Comparison of ENCODE assay signal across 8 cellular contexts in the genomic region with DNA sequence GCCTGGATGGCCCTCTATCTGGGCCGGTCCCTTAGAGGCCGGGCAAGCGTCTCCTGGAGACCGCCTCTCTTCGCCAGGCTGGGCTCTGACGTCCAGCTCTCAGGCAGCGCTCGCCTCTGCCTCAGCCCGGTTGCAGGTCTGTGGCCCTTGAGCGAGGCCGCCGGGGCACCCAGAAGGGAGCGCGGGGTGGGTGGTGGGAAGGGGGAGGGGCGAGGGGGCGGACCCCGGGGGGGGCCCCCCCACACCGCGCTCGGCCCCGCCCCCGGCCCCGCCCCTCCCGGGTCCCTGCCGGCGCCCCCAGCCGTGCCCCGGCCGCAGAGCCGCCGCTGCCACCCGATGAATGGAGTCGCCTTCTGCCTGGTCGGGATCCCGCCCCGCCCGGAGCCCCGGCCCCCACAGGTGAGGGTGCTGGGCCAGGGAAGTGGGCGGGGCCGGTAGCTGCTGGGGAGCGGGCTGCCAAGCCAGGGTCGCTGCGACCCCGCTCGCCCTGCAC. TPM values are rescaled to one million over a fixed set of nuclear protein-coding genes. Genes with fewer than 3 reads are reported as not detected.
A peak's percentile ranks its signal among the peaks of the same experiment; 100 is the strongest.
DNase-seq lines count a peak whose midpoint lies in the region; ATAC-seq, FAIRE-seq and TF ChIP-seq lines count a peak whose summit lies in the region.

A gene with protein sequence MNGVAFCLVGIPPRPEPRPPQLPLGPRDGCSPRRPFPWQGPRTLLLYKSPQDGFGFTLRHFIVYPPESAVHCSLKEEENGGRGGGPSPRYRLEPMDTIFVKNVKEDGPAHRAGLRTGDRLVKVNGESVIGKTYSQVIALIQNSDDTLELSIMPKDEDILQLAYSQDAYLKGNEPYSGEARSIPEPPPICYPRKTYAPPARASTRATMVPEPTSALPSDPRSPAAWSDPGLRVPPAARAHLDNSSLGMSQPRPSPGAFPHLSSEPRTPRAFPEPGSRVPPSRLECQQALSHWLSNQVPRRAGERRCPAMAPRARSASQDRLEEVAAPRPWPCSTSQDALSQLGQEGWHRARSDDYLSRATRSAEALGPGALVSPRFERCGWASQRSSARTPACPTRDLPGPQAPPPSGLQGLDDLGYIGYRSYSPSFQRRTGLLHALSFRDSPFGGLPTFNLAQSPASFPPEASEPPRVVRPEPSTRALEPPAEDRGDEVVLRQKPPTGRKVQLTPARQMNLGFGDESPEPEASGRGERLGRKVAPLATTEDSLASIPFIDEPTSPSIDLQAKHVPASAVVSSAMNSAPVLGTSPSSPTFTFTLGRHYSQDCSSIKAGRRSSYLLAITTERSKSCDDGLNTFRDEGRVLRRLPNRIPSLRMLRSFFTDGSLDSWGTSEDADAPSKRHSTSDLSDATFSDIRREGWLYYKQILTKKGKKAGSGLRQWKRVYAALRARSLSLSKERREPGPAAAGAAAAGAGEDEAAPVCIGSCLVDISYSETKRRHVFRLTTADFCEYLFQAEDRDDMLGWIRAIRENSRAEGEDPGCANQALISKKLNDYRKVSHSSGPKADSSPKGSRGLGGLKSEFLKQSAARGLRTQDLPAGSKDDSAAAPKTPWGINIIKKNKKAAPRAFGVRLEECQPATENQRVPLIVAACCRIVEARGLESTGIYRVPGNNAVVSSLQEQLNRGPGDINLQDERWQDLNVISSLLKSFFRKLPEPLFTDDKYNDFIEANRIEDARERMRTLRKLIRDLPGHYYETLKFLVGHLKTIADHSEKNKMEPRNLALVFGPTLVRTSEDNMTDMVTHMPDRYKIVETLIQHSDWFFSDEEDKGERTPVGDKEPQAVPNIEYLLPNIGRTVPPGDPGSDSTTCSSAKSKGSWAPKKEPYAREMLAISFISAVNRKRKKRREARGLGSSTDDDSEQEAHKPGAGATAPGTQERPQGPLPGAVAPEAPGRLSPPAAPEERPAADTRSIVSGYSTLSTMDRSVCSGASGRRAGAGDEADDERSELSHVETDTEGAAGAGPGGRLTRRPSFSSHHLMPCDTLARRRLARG (N-terminal part only) (plus strand): TSS at position 315 of the 493 bp plus-strand sequence. CDS start 22 bp downstream, at position 337.

- POLR2A ChIA-PET in CD8-positive, alpha-beta T cell (lab: Charles Lee), result no interaction called here

- peak within 1 kb of the TSS; percentile 52 for H3K4me3 ChIP-seq in CD8-positive, alpha-beta T cell (ENCODE audit: low read depth, low read length)
- peak within 1 kb of the TSS; percentile 85 to 88 for H3K4me3 ChIP-seq in mesenchymal stem cell (ENCODE audit: insufficient read depth in 1 of 2, low read depth in 1 of 2, low read length in 2 of 2)

- H3K27ac ChIP-seq in CD8-positive, alpha-beta T cell (ENCODE audit: low read depth, low read length), result no peak within 1 kb of the TSS
- H3K27ac ChIP-seq in mesenchymal stem cell (ENCODE audit: low read length, poor library complexity, severe bottlenecking), result peak within 1 kb of the TSS; percentile 92

- H2AFZ ChIP-seq in mesenchymal stem cell (ENCODE audit: low read depth, low read length), result peak within 1 kb of the TSS; percentile 83

- no peak for FAIRE-seq in GM12891 (lab: Jason Lieb, UNC)

- peak within 1 kb of the TSS; percentile 95 to 98 for H3K4ac ChIP-seq in mesenchymal stem cell (ENCODE audit: low read depth in 1 of 2, low read length in 2 of 2)

- no peaks in the 10 kb centered on the region for H3K9me3 ChIP-seq in CD8-positive, alpha-beta T cell (ENCODE audit: low read length)
- no peaks in the 10 kb centered on the region for H3K9me3 ChIP-seq in mesenchymal stem cell (ENCODE audit: control insufficient read depth, low read length)

- H3K9ac ChIP-seq in mesenchymal stem cell (ENCODE audit: low read length), result peak within 1 kb of the TSS; percentile 90

- peak within 1 kb of the TSS; percentile 87 for H4K91ac ChIP-seq in mesenchymal stem cell (ENCODE audit: low read length)

- DNase-seq in CD8-positive, alpha-beta T cell, result peak in 4 of 7 experiments; percentile 16 to 45 (median 23)
- DNase-seq in M059J (ENCODE audit: low read depth) (peak; percentile 79), activated T-cell treated with anti-CD3 and anti-CD28 coated beads for 4 hours (peak; percentile 22), epidermal melanocyte (ENCODE audit: insufficient read length, low spot score) (peak; percentile 56), mesenchymal stem cell (peak; percentile 80), GM12891 (ENCODE audit: insufficient read length, low spot score) (no peak)
- peak in 1 of 2 donors; percentile 59 for DNase-seq in stimulated activated effector memory CD8-positive, alpha-beta T cell treated with anti-CD3 and anti-CD28 coated beads, Interleukin-12 subunit alpha, Interleukin-12 subunit beta, amount 100 ng/mL, for 72 hours (ENCODE audit: low spot score in 2 of 2)

- peak within 1 kb of the TSS in 1 of 2 experiments; percentile 87 for H3K23ac ChIP-seq in mesenchymal stem cell (ENCODE audit: low read length in 2 of 2)

- peak within 1 kb of the TSS; percentile 75 for H4K8ac ChIP-seq in mesenchymal stem cell (ENCODE audit: low read length)

- H3K27me3 ChIP-seq in CD8-positive, alpha-beta T cell (ENCODE audit: insufficient read depth, low read length), result peaks cover 5% of the 10 kb centered on the region
- H3K27me3 ChIP-seq in mesenchymal stem cell (ENCODE audit: control insufficient read depth in 1 of 2, insufficient read depth in 1 of 2, low read length in 2 of 2), result no peaks in the 10 kb centered on the region

- no peaks in the 10 kb centered on the region for H3K9me3 Mint-ChIP-seq in CD8-positive, alpha-beta T cell
- H3K9me3 Mint-ChIP-seq in stimulated activated effector memory CD8-positive, alpha-beta T cell treated with anti-CD3 and anti-CD28 coated beads, Interleukin-12 subunit alpha, Interleukin-12 subunit beta, amount 100 ng/mL, for 72 hours, result no peaks in the 10 kb centered on the region

- H2BK12ac ChIP-seq in mesenchymal stem cell (ENCODE audit: low read length in 2 of 2), result peak within 1 kb of the TSS; percentile 55 to 75

- no peaks in the 10 kb centered on the region for H3K36me3 Mint-ChIP-seq in CD8-positive, alpha-beta T cell
- no peaks in the 10 kb centered on the region for H3K36me3 Mint-ChIP-seq in stimulated activated effector memory CD8-positive, alpha-beta T cell treated with anti-CD3 and anti-CD28 coated beads, Interleukin-12 subunit alpha, Interleukin-12 subunit beta, amount 100 ng/mL, for 72 hours

- CTCF ChIA-PET in CD8-positive, alpha-beta T cell (lab: Charles Lee), result interaction anchor here (1.0 to 1.7 kb wide), 4 partner anchors 9 to 79 kb away, joined by 3 read pairs; no protein-coding TSS in a partner anchor

- peak within 1 kb of the TSS; percentile 33 for H2AK5ac ChIP-seq in mesenchymal stem cell (ENCODE audit: low read length, severe bottlenecking)

- TF ChIP-seq CTCF in CD8-positive, alpha-beta T cell (IDR thresholded peaks at IDR 0.05), result no peak

- peak within 1 kb of the TSS; percentile 94 for H2BK5ac ChIP-seq in mesenchymal stem cell (ENCODE audit: low read depth, low read length, poor library complexity, severe bottlenecking)

- H3K4me1 Mint-ChIP-seq in CD8-positive, alpha-beta T cell (ENCODE audit: low read depth), result peaks cover 17% of the 10 kb centered on the region
- H3K4me1 Mint-ChIP-seq in stimulated activated effector memory CD8-positive, alpha-beta T cell treated with anti-CD3 and anti-CD28 coated beads, Interleukin-12 subunit alpha, Interleukin-12 subunit beta, amount 100 ng/mL, for 72 hours, result peaks cover 35% of the 10 kb centered on the region

- TF ChIP-seq POLR2A in GM12891 (IDR thresholded peaks at IDR 0.05; ENCODE audit: low read depth, low read length), result no peak

- WGBS in mesenchymal stem cell, result under 1% methylated on average over 21 of the region's 45 CpGs

- H3K27me3 Mint-ChIP-seq in CD8-positive, alpha-beta T cell (ENCODE audit: low read depth), result peaks cover 17% of the 10 kb centered on the region

- peak within 1 kb of the TSS; percentile 89 for H2BK15ac ChIP-seq in mesenchymal stem cell (ENCODE audit: low read depth, poor library complexity, severe bottlenecking)

- peak within 1 kb of the TSS; percentile 90 for H2BK120ac ChIP-seq in mesenchymal stem cell (ENCODE audit: low read depth, low read length)

- peaks cover 9% of the 10 kb centered on the region for H3K4me1 ChIP-seq in CD8-positive, alpha-beta T cell (ENCODE audit: insufficient read depth, low read length)
- H3K4me1 ChIP-seq in mesenchymal stem cell (ENCODE audit: control insufficient read depth, insufficient read depth, low read depth, low read length), result peaks cover 50% of the 10 kb centered on the region

- no peaks in the 10 kb centered on the region for H3K36me3 ChIP-seq in CD8-positive, alpha-beta T cell (ENCODE audit: insufficient read depth, low read length)
- H3K36me3 ChIP-seq in mesenchymal stem cell (ENCODE audit: control insufficient read depth in 1 of 2, insufficient read depth in 2 of 2, low read depth in 1 of 2, low read length in 2 of 2), result peaks cover 0 to 14% of the 10 kb centered on the region in 2 experiments

- peak within 1 kb of the TSS; percentile 93 for H3K4me2 ChIP-seq in mesenchymal stem cell (ENCODE audit: low read length, poor library complexity, severe bottlenecking)

- ATAC-seq in CD8-positive, alpha-beta T cell, result peak; percentile 68
- peak; percentile 72 for ATAC-seq in stimulated activated effector memory CD8-positive, alpha-beta T cell treated with anti-CD3 and anti-CD28 coated beads, Interleukin-12 subunit alpha, Interleukin-12 subunit beta, amount 100 ng/mL, for 72 hours
- no peak for ATAC-seq in GM18520 (IDR thresholded peaks at IDR 0.05; ENCODE audit: unreplicated experiment)

- H3K79me1 ChIP-seq in mesenchymal stem cell (replicated peaks; ENCODE audit: low read length, poor library complexity, severe bottlenecking), result no peaks in the 10 kb centered on the region

- H3K18ac ChIP-seq in mesenchymal stem cell (ENCODE audit: low read depth in 1 of 2, low read length in 2 of 2), result peak within 1 kb of the TSS; percentile 94 to 95

- no peak within 1 kb of the TSS for H3K27ac Mint-ChIP-seq in CD8-positive, alpha-beta T cell
- peak within 1 kb of the TSS; percentile 24 for H3K27ac Mint-ChIP-seq in stimulated activated effector memory CD8-positive, alpha-beta T cell treated with anti-CD3 and anti-CD28 coated beads, Interleukin-12 subunit alpha, Interleukin-12 subunit beta, amount 100 ng/mL, for 72 hours

- peak within 1 kb of the TSS; percentile 80 for H3K4me3 Mint-ChIP-seq in CD8-positive, alpha-beta T cell
- H3K4me3 Mint-ChIP-seq in stimulated activated effector memory CD8-positive, alpha-beta T cell treated with anti-CD3 and anti-CD28 coated beads, Interleukin-12 subunit alpha, Interleukin-12 subunit beta, amount 100 ng/mL, for 72 hours, result peak within 1 kb of the TSS; percentile 61

- peak within 1 kb of the TSS in 1 of 2 experiments; percentile 80 for H3K14ac ChIP-seq in mesenchymal stem cell (ENCODE audit: low read length in 2 of 2)

- intact Hi-C loops in CD8-positive, alpha-beta T cell (cut with DNase I, micrococcal nuclease), result no loop called here

TF ChIP-seq in GM12891, 5 proteins besides CTCF, POLR2A, EP300 and RAD21 (continues in another document):
- TF ChIP-seq TAF1 (IDR thresholded peaks at IDR 0.05; ENCODE audit: low read depth, low read length), result no peak
- no peak for TF ChIP-seq POU2F2 (IDR thresholded peaks at IDR 0.05; ENCODE audit: low read depth, low read length)
- no peak for TF ChIP-seq SPI1 (IDR thresholded peaks at IDR 0.05; ENCODE audit: low read depth, low read length)

RNA-seq across cellular contexts. Expression of the gene that starts here (rescaled TPM):
- total RNA-seq in CD8-positive, alpha-beta T cell, result under 1 TPM; 0.30 to 0.33 TPM
- 8.5 and 32.0 TPM in 2 replicates for total RNA-seq in M059J (2014; rRNA removed; shearing (Covaris generic))
- polyA plus RNA-seq in mesenchymal stem cell (2013, experiment 1 of 2), result 66.7 TPM
- polyA plus RNA-seq in mesenchymal stem cell (2013, experiment 2 of 2), result 60.9 TPM
- 1.6 TPM for polyA plus RNA-seq in GM12891 (2012; ENCODE audit: low read depth, missing spikeins)

Comparison
In these comparisons a context has a peak if more than half of its experiments do, and no peak if none do; other contexts are left out.
1. Peak in DNase-seq, ATAC-seq and H3K4me3 ChIP-seq in CD8-positive, alpha-beta T cell; RNA of the gene not detected or under 1 TPM.